Comparison of ENCODE assay signal across 8 cellular contexts in the genomic region with DNA sequence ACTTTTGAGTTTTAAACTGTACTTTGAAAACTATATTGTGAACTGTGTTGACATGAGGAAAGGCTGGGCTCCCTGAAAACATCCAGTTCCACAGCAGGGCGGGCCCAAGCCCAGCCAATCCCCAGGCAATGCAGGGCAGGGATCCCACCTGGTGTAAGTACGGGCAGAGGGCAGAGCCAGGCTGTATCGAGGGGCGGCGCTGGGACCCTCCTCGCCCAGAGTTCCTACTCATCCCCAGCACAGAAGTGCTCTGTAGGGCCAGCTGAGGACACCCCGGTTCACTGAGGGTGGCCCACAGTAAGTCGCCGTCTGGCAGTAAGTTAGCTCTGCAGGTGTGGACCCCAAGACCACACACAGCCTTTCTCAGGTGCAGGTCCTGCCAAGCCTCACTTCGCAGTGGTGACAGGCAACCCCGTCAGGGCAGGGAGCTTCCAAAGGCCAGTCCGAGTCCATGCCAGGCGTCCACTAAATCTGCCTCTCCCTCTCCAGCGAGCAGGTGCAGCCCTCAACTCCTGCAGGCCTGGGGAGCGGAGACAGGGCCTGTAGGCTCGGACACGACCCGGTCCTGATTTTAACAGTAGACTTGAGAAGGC. TPM values are rescaled to one million over a fixed set of nuclear protein-coding genes. Genes with fewer than 3 reads are reported as not detected.
DNase-seq lines count a peak whose midpoint lies in the region; ATAC-seq and TF ChIP-seq lines count a peak whose summit lies in the region.

No MANE protein-coding gene starts in this region.

- TF ChIP-seq CTCF in BJ (IDR thresholded peaks at IDR 0.05; ENCODE audit: insufficient read depth, low read depth, low read length) (no peak), cardiac fibroblast (IDR thresholded peaks at IDR 0.05; ENCODE audit: low read depth, low read length) (no peak)

- peak overlapping the region; percentile 52 to 87 (median 76) for H3K27ac Mint-ChIP-seq in naive thymus-derived CD4-positive, alpha-beta T cell

- peaks cover 0 to 16% (median 3%) of the 10 kb centered on the region in 7 donors for H3K4me1 Mint-ChIP-seq in naive thymus-derived CD4-positive, alpha-beta T cell

- peak overlapping the region; percentile 50 to 91 (median 70) for H3K4me3 Mint-ChIP-seq in naive thymus-derived CD4-positive, alpha-beta T cell

- DNase-seq in BJ (ENCODE audit: low read depth) = no peak
- no peak for DNase-seq in cardiac fibroblast (ENCODE audit: low read depth in 2 of 2)
- peak in 1 of 9 donors; percentile 22 for DNase-seq in naive thymus-derived CD4-positive, alpha-beta T cell
- no peak for DNase-seq in left colon
- DNase-seq in HK-2 (ENCODE audit: unreplicated experiment) = no peak

- no peaks in the 10 kb centered on the region for H3K27me3 Mint-ChIP-seq in naive thymus-derived CD4-positive, alpha-beta T cell

- CTCF ChIA-PET in BJ (lab: Yijun Ruan, JAX) = interaction anchor here (0.6 to 1.3 kb wide), 4 partner anchors 10 to 160 kb away, joined by 3 to 4 read pairs (median 3); no protein-coding TSS in a partner anchor
- CTCF ChIA-PET in naive thymus-derived CD4-positive, alpha-beta T cell (lab: Charles Lee) = interaction anchor here (1.5 kb wide), 1 partner anchor 13 kb away, joined by 3 read pairs; no protein-coding TSS in a partner anchor

- no peaks in the 10 kb centered on the region for H3K9me3 ChIP-seq in KOPT-K1 (ENCODE audit: insufficient read depth, low read length, poor library complexity, severe bottlenecking)
- no peaks in the 10 kb centered on the region for H3K9me3 ChIP-seq in naive thymus-derived CD4-positive, alpha-beta T cell (ENCODE audit: control insufficient read depth in 2 of 3, low read length in 3 of 3)

- peak overlapping the region; percentile 79 for H3K27ac ChIP-seq in KOPT-K1 (ENCODE audit: low read depth, low read length, poor library complexity, severe bottlenecking)
- no peak overlapping the region for H3K27ac ChIP-seq in naive thymus-derived CD4-positive, alpha-beta T cell (ENCODE audit: low read depth, low read length)

- H3K4me1 ChIP-seq in naive thymus-derived CD4-positive, alpha-beta T cell (ENCODE audit: control insufficient read depth in 2 of 2, insufficient read depth in 2 of 2, low read length in 2 of 2) = peaks cover 6 to 12% of the 10 kb centered on the region in 2 donors

- intact Hi-C loops in naive thymus-derived CD4-positive, alpha-beta T cell (cut with micrococcal nuclease) = loop anchor here in 1 of 2 donors (5.0 to 10.0 kb wide), 2 partner anchors 228 to 360 kb away; partner anchors contain the start of genes BET1L, CEND1, RIC8A and SLC25A22
- intact Hi-C loops in left colon (cut with DNase I, micrococcal nuclease) = no loop called here

- no peaks in the 10 kb centered on the region for H3K27me3 ChIP-seq in BJ (ENCODE audit: control insufficient read depth, insufficient read depth, low read length)
- no peaks in the 10 kb centered on the region for H3K27me3 ChIP-seq in naive thymus-derived CD4-positive, alpha-beta T cell (ENCODE audit: control insufficient read depth in 2 of 2, insufficient read depth in 2 of 2, low read length in 2 of 2)

- H3K36me3 ChIP-seq in BJ (ENCODE audit: control insufficient read depth, insufficient read depth, low read length) (peaks cover 22% of the 10 kb centered on the region), KOPT-K1 (ENCODE audit: insufficient read depth, low read length) (peaks cover 5% of the 10 kb centered on the region; the same call in 1 of the 2 replicates)
- H3K36me3 ChIP-seq in naive thymus-derived CD4-positive, alpha-beta T cell (ENCODE audit: control insufficient read depth in 2 of 3, insufficient read depth in 3 of 3, low read length in 3 of 3) = peaks cover 0 to 14% (median 0%) of the 10 kb centered on the region in 3 experiments

- no peak for ATAC-seq in naive thymus-derived CD4-positive, alpha-beta T cell
- ATAC-seq in left colon (no peak), GM18868 (IDR thresholded peaks at IDR 0.05; ENCODE audit: unreplicated experiment) (no peak), GM21786 (IDR thresholded peaks at IDR 0.05; ENCODE audit: unreplicated experiment) (no peak)

- H3K4me3 ChIP-seq in BJ (ENCODE audit: low read depth, low read length) = peak overlapping the region; percentile 99
- peak overlapping the region; percentile 64 to 94 for H3K4me3 ChIP-seq in cardiac fibroblast (replicated peaks in 1 of 2; ENCODE audit: low read depth in 2 of 2, low read length in 2 of 2)
- no peak overlapping the region for H3K4me3 ChIP-seq in naive thymus-derived CD4-positive, alpha-beta T cell (ENCODE audit: low read length)

- POLR2A ChIA-PET in BJ (lab: Charles Lee) = interaction anchor here (0.6 kb wide), 1 partner anchor 19 kb away, joined by 4 read pairs; no protein-coding TSS in a partner anchor
- POLR2A ChIA-PET in naive thymus-derived CD4-positive, alpha-beta T cell (lab: Charles Lee) = interaction anchor here (0.7 to 1.2 kb wide), 4 partner anchors 8 to 129 kb away, joined by 3 to 6 read pairs (median 4); partner anchors contain the start of genes PHRF1 and TMEM80

- H3K36me3 Mint-ChIP-seq in naive thymus-derived CD4-positive, alpha-beta T cell = peaks cover 0 to 3% (median 0%) of the 10 kb centered on the region in 5 donors

- H3K9me3 Mint-ChIP-seq in naive thymus-derived CD4-positive, alpha-beta T cell = no peaks in the 10 kb centered on the region

RNA-seq across cellular contexts. Expression of gene RASSF7, which starts 6.4 kb away (rescaled TPM):
- polyA plus RNA-seq in BJ (2011; rRNA removed) = 17.3 and 25.1 TPM in 2 replicates
- polyA minus RNA-seq in BJ (2011; rRNA and poly(A)+ RNA removed) = 4.0 and 6.5 TPM in 2 replicates
- total RNA-seq in naive thymus-derived CD4-positive, alpha-beta T cell = 10 to 100 TPM; 20.0 to 45.4 (median 35.5) TPM
- 10 to 100 TPM; 26.7 to 43.6 TPM for polyA plus RNA-seq in naive thymus-derived CD4-positive, alpha-beta T cell
- 100 to 1,000 TPM in 1 of 2 donors, 10 to 100 TPM in 1; 90.9 to 117 TPM for total RNA-seq in left colon

RNA-seq across cellular contexts. Expression of gene LMNTD2, which starts 6.6 kb away (rescaled TPM):
- polyA plus RNA-seq in BJ (2011; rRNA removed) = 1.6 and 2.5 TPM in 2 replicates
- polyA minus RNA-seq in BJ (2011; rRNA and poly(A)+ RNA removed) = 0.66 and 0.77 TPM in 2 replicates
- total RNA-seq in naive thymus-derived CD4-positive, alpha-beta T cell = 10 to 100 TPM in 2 of 5 experiments, 1 to 10 TPM in 3; 2.8 to 14.7 (median 9.6) TPM
- 1 to 10 TPM; 2.3 to 3.6 TPM for polyA plus RNA-seq in naive thymus-derived CD4-positive, alpha-beta T cell
- 10 to 100 TPM; 13.6 to 15.3 TPM for total RNA-seq in left colon

RNA-seq across cellular contexts. Expression of gene PHRF1, which starts 9.1 kb away (rescaled TPM):
- 6.8 and 10.7 TPM in 2 replicates for polyA plus RNA-seq in BJ (2011; rRNA removed)
- polyA minus RNA-seq in BJ (2011; rRNA and poly(A)+ RNA removed) = 5.8 and 8.0 TPM in 2 replicates
- 10 to 100 TPM; 47.3 to 55.2 (median 49.4) TPM for total RNA-seq in naive thymus-derived CD4-positive, alpha-beta T cell
- 10 to 100 TPM in 1 of 2 donors, 1 to 10 TPM in 1; 6.2 to 22.1 TPM for polyA plus RNA-seq in naive thymus-derived CD4-positive, alpha-beta T cell
- 10 to 100 TPM; 31.0 to 33.0 TPM for total RNA-seq in left colon

RNA-seq across cellular contexts. Expression of gene LRRC56, which starts 29.8 kb away (rescaled TPM):
- 0.92 and 1.5 TPM in 2 replicates for polyA plus RNA-seq in BJ (2011; rRNA removed)
- polyA minus RNA-seq in BJ (2011; rRNA and poly(A)+ RNA removed) = 0.31 and 0.71 TPM in 2 replicates
- total RNA-seq in naive thymus-derived CD4-positive, alpha-beta T cell = 1 to 10 TPM; 2.3 to 5.1 (median 3.6) TPM
- polyA plus RNA-seq in naive thymus-derived CD4-positive, alpha-beta T cell = 1 to 10 TPM in 1 of 2 donors, under 1 TPM in 1; 0.35 to 1.0 TPM
- 1 to 10 TPM; 3.7 to 4.7 TPM for total RNA-seq in left colon

RNA-seq across cellular contexts. Expression of gene HRAS, which starts 31.8 kb away (rescaled TPM):
- polyA plus RNA-seq in BJ (2011; rRNA removed) = 50.3 and 90.4 TPM in 2 replicates
- 49.1 and 69.2 TPM in 2 replicates for polyA minus RNA-seq in BJ (2011; rRNA and poly(A)+ RNA removed)
- total RNA-seq in naive thymus-derived CD4-positive, alpha-beta T cell = 10 to 100 TPM; 22.3 to 52.0 (median 31.9) TPM
- polyA plus RNA-seq in naive thymus-derived CD4-positive, alpha-beta T cell = 10 to 100 TPM; 12.6 to 19.5 TPM
- 10 to 100 TPM; 42.3 to 58.1 TPM for total RNA-seq in left colon
